22 cellular contexts compared by ENCODE assay signal in genomic region chr17:58086953-58087352, GRCh38. TPM values are rescaled to one million over a fixed set of nuclear protein-coding genes. Genes with fewer than 3 reads are reported as not detected.
A peak's percentile ranks its signal among the peaks of the same experiment; 100 is the strongest.
DNase-seq lines count a peak whose midpoint lies in the region; ATAC-seq and TF ChIP-seq lines count a peak whose summit lies in the region.
"Had no signal": no experiment of that assay in that cellular context is flagged by ENCODE, and none has a peak within 500 bp of the region (broad histone marks: within the 10 kb centered on the region; RNA-seq: fewer than 3 reads in every experiment).

No MANE protein-coding gene starts in this region.

- peaks cover 61% of the 10 kb centered on the region for H3K36me3 ChIP-seq in CD4-positive, CD25-positive, alpha-beta regulatory T cell (ENCODE audit: control insufficient read depth, insufficient read depth, low read length)
- peaks cover 78% of the 10 kb centered on the region for H3K36me3 ChIP-seq in DND-41 (ENCODE audit: insufficient read depth, low read length)

- no peak for ATAC-seq in CD4-positive, CD25-positive, alpha-beta regulatory T cell (ENCODE audit: low read depth in 2 of 2)
- ATAC-seq in DND-41 (ENCODE audit: insufficient read depth, low read depth), result no peak
- no peak for ATAC-seq in HG02642 (IDR thresholded peaks at IDR 0.05; ENCODE audit: poor library complexity, unreplicated experiment)
- no peak for ATAC-seq in GM18909 (IDR thresholded peaks at IDR 0.05; ENCODE audit: poor library complexity, unreplicated experiment)
- ATAC-seq: left ventricle myocardium superior had no signal

- TF ChIP-seq CTCF in DND-41 (IDR thresholded peaks at IDR 0.05; ENCODE audit: borderline replicate concordance, extremely low read depth, low read length, poor library complexity, severe bottlenecking) (no peak), brain (conservative IDR thresholded peaks at IDR 0.05) (no peak), nephron (IDR thresholded peaks at IDR 0.05; ENCODE audit: unreplicated experiment in 3 of 3) (no peak)

- H3K4me2 ChIP-seq in DND-41 (ENCODE audit: insufficient read depth, low read length), result peak overlapping the region; percentile 93

- H2AFZ ChIP-seq in DND-41 (ENCODE audit: low read depth, low read length), result no peak overlapping the region

- H3K4me3 ChIP-seq in CD4-positive, CD25-positive, alpha-beta regulatory T cell (ENCODE audit: low read depth, low read length), result no peak overlapping the region
- no peak overlapping the region for H3K4me3 ChIP-seq in DND-41 (ENCODE audit: low read depth in 1 of 2, low read length in 2 of 2)
- H3K4me3 ChIP-seq: upper lobe of left lung had no signal

- peaks cover 81% of the 10 kb centered on the region for H4K20me1 ChIP-seq in DND-41 (ENCODE audit: insufficient read depth, low read length)

- H3K27ac ChIP-seq in CD4-positive, CD25-positive, alpha-beta regulatory T cell (ENCODE audit: insufficient read depth, low read length, poor library complexity, severe bottlenecking), result no peak overlapping the region
- H3K27ac ChIP-seq in DND-41 (ENCODE audit: low read length), result no peak overlapping the region
- H3K27ac ChIP-seq: upper lobe of left lung had no signal

- H3K4me1 Mint-ChIP-seq in CD4-positive, CD25-positive, alpha-beta regulatory T cell, result peaks cover 21 to 64% (median 45%) of the 10 kb centered on the region in 4 donors
- peaks cover 79% of the 10 kb centered on the region for H3K4me1 Mint-ChIP-seq in brain
- H3K4me1 Mint-ChIP-seq in nephron, result peaks cover 57% of the 10 kb centered on the region

- H3K9me3 ChIP-seq in CD4-positive, CD25-positive, alpha-beta regulatory T cell (ENCODE audit: control insufficient read depth in 2 of 2, low read length in 2 of 2), result no peaks in the 10 kb centered on the region
- no peaks in the 10 kb centered on the region for H3K9me3 ChIP-seq in DND-41 (ENCODE audit: insufficient read depth, low read length, severe bottlenecking)
- H3K9me3 ChIP-seq: upper lobe of left lung had no signal

- H3K4me3 Mint-ChIP-seq in CD4-positive, CD25-positive, alpha-beta regulatory T cell, result peak overlapping the region in 2 of 4 donors; percentile 56 to 94
- H3K4me3 Mint-ChIP-seq in brain (peak overlapping the region; percentile 86 to 98 (median 91)), nephron (peak overlapping the region; percentile 33 to 89 (median 34))
- H3K4me3 Mint-ChIP-seq: stimulated activated naive CD8-positive, alpha-beta T cell treated with anti-CD3 and anti-CD28 coated beads, Interleukin-15, Interleukin-2, amounts not matched to agents 100 ng/mL and 50 ng/mL, for 24 hours had no signal

- H3K4me1 ChIP-seq in CD4-positive, CD25-positive, alpha-beta regulatory T cell (ENCODE audit: control insufficient read depth, insufficient read depth, low read length, poor library complexity, severe bottlenecking), result peaks cover 34% of the 10 kb centered on the region
- H3K4me1 ChIP-seq in DND-41 (ENCODE audit: insufficient read depth, low read length), result peaks cover 43% of the 10 kb centered on the region

- no peak for DNase-seq in CD4-positive, CD25-positive, alpha-beta regulatory T cell
- no peak for DNase-seq in DND-41
- DNase-seq in NCI-H69 (lab: John Stamatoyannopoulos, UW), result no peak
- no peak for DNase-seq in globus pallidus (ENCODE audit: low spot score)
- DNase-seq: activated effector memory CD4-positive, alpha-beta T cell treated with Interleukin-2 at 50 U/mL for 16 hours; caudate nucleus; dorsolateral prefrontal cortex; EL; head of caudate nucleus; Kasumi-1; left ventricle myocardium superior; NCI-H1105 treated with DMSO at 0.1 percent for 48 hours; NCI-H2171; NCI-H526 treated with DMSO at 0.1 percent for 48 hours; SHP77 treated with DMSO at 0.1 percent for 48 hours; upper lobe of left lung had no signal

- H3K36me3 Mint-ChIP-seq in CD4-positive, CD25-positive, alpha-beta regulatory T cell, result peaks cover 45% of the 10 kb centered on the region
- H3K36me3 Mint-ChIP-seq in brain, result peaks cover 72% of the 10 kb centered on the region
- peaks cover 60% of the 10 kb centered on the region for H3K36me3 Mint-ChIP-seq in nephron (ENCODE audit: low read depth)

- peaks cover 74% of the 10 kb centered on the region for H3K79me2 ChIP-seq in DND-41 (ENCODE audit: insufficient read depth, low read length)

- H3K27ac Mint-ChIP-seq in CD4-positive, CD25-positive, alpha-beta regulatory T cell, result peak overlapping the region; percentile 8 to 71 (median 9)
- H3K27ac Mint-ChIP-seq in brain (peak overlapping the region; percentile 9 to 74 (median 44)), nephron (no peak overlapping the region)
- H3K27ac Mint-ChIP-seq: progenitor cell of endocrine pancreas had no signal

- no peak overlapping the region for H3K9ac ChIP-seq in DND-41 (ENCODE audit: low read depth, low read length)

- no peaks in the 10 kb centered on the region for H3K27me3 ChIP-seq in CD4-positive, CD25-positive, alpha-beta regulatory T cell (ENCODE audit: control insufficient read depth, insufficient read depth, low read length)
- H3K27me3 ChIP-seq in DND-41 (ENCODE audit: insufficient read depth, low read length, poor library complexity), result no peaks in the 10 kb centered on the region
- H3K27me3 ChIP-seq: dorsolateral prefrontal cortex, upper lobe of left lung had no signal

- no peaks in the 10 kb centered on the region for H3K9me3 Mint-ChIP-seq in CD4-positive, CD25-positive, alpha-beta regulatory T cell
- H3K9me3 Mint-ChIP-seq in brain (no peaks in the 10 kb centered on the region), nephron (no peaks in the 10 kb centered on the region)
- H3K9me3 Mint-ChIP-seq: stimulated activated naive CD8-positive, alpha-beta T cell treated with anti-CD3 and anti-CD28 coated beads, Interleukin-15, Interleukin-2, amounts not matched to agents 100 ng/mL and 50 ng/mL, for 24 hours had no signal

- H3K27me3 Mint-ChIP-seq in CD4-positive, CD25-positive, alpha-beta regulatory T cell, result no peaks in the 10 kb centered on the region
- peaks cover 8% of the 10 kb centered on the region for H3K27me3 Mint-ChIP-seq in brain
- no peaks in the 10 kb centered on the region for H3K27me3 Mint-ChIP-seq in nephron (ENCODE audit: low read depth)
- H3K27me3 Mint-ChIP-seq: progenitor cell of endocrine pancreas; stimulated activated naive CD8-positive, alpha-beta T cell treated with anti-CD3 and anti-CD28 coated beads, Interleukin-15, Interleukin-2, amounts not matched to agents 100 ng/mL and 50 ng/mL, for 24 hours had no signal

RNA-seq across cellular contexts. Expression of gene DYNLL2, which starts 3.7 kb away (rescaled TPM):
- total RNA-seq in CD4-positive, CD25-positive, alpha-beta regulatory T cell, result 37.4 TPM
- polyA plus RNA-seq in CD4-positive, CD25-positive, alpha-beta regulatory T cell, result 1 to 10 TPM in 2 of 4 donors, under 1 TPM in 2; 0.57 to 1.7 (median 1.0) TPM
- polyA plus RNA-seq in brain (ENCODE audit: insufficient read depth, low read depth, low replicate concordance), result 99.4 TPM

Comparison
In these comparisons a context has a peak if more than half of its experiments do, and no peak if none do; other contexts are left out.
1. H3K27ac Mint-ChIP-seq: peak in CD4-positive, CD25-positive, alpha-beta regulatory T cell (3 of 3) and brain (5 of 5); none in nephron (0 of 3).
2. RNA of gene DYNLL2, which starts 3.7 kb away (polyA plus RNA-seq): 99.4 TPM in brain (single experiment); 0.57 to 1.7 TPM in CD4-positive, CD25-positive, alpha-beta regulatory T cell; every median in the first group is over 10 times any median in the second.